In the genomic region with DNA sequence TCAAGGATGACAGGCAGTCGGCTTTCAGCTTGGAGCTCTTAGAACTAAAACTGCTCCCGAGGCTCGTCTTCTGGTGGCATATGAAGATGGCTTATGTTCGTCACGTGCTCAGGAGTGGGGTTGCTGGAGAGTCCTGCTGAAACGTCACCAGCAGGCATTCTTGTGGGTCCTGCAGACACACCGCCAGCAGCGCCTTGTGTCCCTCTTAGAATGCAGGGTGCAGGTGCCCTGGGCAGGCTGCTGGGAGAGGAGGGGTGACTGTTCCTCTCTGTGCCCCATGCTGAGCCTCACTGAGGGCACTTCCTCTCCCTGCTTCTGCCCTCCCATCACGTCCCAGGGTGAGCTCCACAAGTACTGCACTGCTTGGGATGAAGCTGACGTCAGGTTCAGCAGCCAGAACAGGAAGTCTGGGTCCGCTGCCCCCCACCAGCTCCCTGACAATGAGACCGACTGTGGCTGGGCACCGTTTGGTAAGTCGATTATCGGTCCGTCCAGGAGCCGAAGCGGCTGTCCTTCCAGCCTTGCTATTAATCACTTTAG, we compare ENCODE assay signal across 1 cellular context.
TF ChIP-seq lines count a peak whose summit lies in the region.

No MANE protein-coding gene starts in this region.

TF ChIP-seq in GM12878, 131 proteins besides CTCF, POLR2A, EP300 and RAD21 (continued from another document and continues in another):
- TF ChIP-seq EED (IDR thresholded peaks at IDR 0.05; ENCODE audit: low read depth) (no peak), TARDBP (IDR thresholded peaks at IDR 0.05; ENCODE audit: borderline replicate concordance) (no peak), POLR2AphosphoS2 (IDR thresholded peaks at IDR 0.05; ENCODE audit: low read depth, low read length) (no peak), YBX1 (IDR thresholded peaks at IDR 0.05) (no peak), CHD2 (IDR thresholded peaks at IDR 0.05; ENCODE audit: borderline replicate concordance, low read depth, low read length) (no peak), SPI1 (IDR thresholded peaks at IDR 0.05; ENCODE audit: borderline replicate concordance, insufficient read depth, low read depth, low read length) (peak; percentile 72; the same call in 1 of the 2 replicates), NR2C1 (IDR thresholded peaks at IDR 0.05) (no peak), HDAC2 (IDR thresholded peaks at IDR 0.05) (no peak), FOXK2 (IDR thresholded peaks at IDR 0.05) (no peak), ETV6 (conservative IDR thresholded peaks at IDR 0.05 in 1 of 2, IDR thresholded peaks at IDR 0.05 in 1 of 2; ENCODE audit: borderline replicate concordance in 1 of 2, low read depth in 1 of 2) (no peak; a peak in 1 of 4 replicates), RFX5 (IDR thresholded peaks at IDR 0.05; ENCODE audit: low read depth, low read length) (no peak), BMI1 (IDR thresholded peaks at IDR 0.05; ENCODE audit: borderline replicate concordance) (no peak), SREBF1 (IDR thresholded peaks at IDR 0.05; ENCODE audit: low read length) (no peak), NRF1 (conservative IDR thresholded peaks at IDR 0.05; ENCODE audit: low read depth, low read length) (no peak), GABPA (IDR thresholded peaks at IDR 0.05; ENCODE audit: low read depth) (no peak), SIX5 (IDR thresholded peaks at IDR 0.05; ENCODE audit: low read depth, low read length, severe bottlenecking) (no peak), BHLHE40 (IDR thresholded peaks at IDR 0.05; ENCODE audit: borderline replicate concordance in 1 of 2, low read depth in 2 of 2, low read length in 1 of 2) (peak; percentile 48 to 82), PML (IDR thresholded peaks at IDR 0.05; ENCODE audit: low read length) (no peak), MEF2B (IDR thresholded peaks at IDR 0.05; ENCODE audit: partially characterized antibody, poor library complexity, severe bottlenecking) (no peak), BCL11A (IDR thresholded peaks at IDR 0.05; ENCODE audit: low read depth, low read length) (no peak), RELA (IDR thresholded peaks at IDR 0.05; ENCODE audit: borderline replicate concordance, partially characterized antibody) (no peak), POU2F2 (IDR thresholded peaks at IDR 0.05; ENCODE audit: borderline replicate concordance, low read depth, low read length) (no peak), IKZF2 (IDR thresholded peaks at IDR 0.05) (no peak), BRCA1 (IDR thresholded peaks at IDR 0.05; ENCODE audit: low read depth, low read length) (no peak), ZNF622 (IDR thresholded peaks at IDR 0.05) (no peak), CHD4 (IDR thresholded peaks at IDR 0.05) (no peak), MXI1 (IDR thresholded peaks at IDR 0.05; ENCODE audit: low read depth, low read length) (peak; percentile 47; the same call in 1 of the 2 replicates), CHD1 (IDR thresholded peaks at IDR 0.05; ENCODE audit: low read depth, low read length) (no peak), POLR2AphosphoS5 (IDR thresholded peaks at IDR 0.05; ENCODE audit: low read length) (peak; percentile 31; the same call in 1 of the 2 replicates), CREB1 (IDR thresholded peaks at IDR 0.05; ENCODE audit: low read depth) (no peak), IRF4 (IDR thresholded peaks at IDR 0.05; ENCODE audit: low read depth, low read length) (0 out of 2 replicates have a peak, but pooled peaks have one; percentile 8), SMARCA5 (IDR thresholded peaks at IDR 0.05) (peak; percentile 44; the same call in 1 of the 2 replicates), ZSCAN29 (IDR thresholded peaks at IDR 0.05) (no peak), RB1 (IDR thresholded peaks at IDR 0.05; ENCODE audit: borderline replicate concordance) (no peak; the same call in 1 of the 2 replicates)
- TF ChIP-seq, protein P1, sequence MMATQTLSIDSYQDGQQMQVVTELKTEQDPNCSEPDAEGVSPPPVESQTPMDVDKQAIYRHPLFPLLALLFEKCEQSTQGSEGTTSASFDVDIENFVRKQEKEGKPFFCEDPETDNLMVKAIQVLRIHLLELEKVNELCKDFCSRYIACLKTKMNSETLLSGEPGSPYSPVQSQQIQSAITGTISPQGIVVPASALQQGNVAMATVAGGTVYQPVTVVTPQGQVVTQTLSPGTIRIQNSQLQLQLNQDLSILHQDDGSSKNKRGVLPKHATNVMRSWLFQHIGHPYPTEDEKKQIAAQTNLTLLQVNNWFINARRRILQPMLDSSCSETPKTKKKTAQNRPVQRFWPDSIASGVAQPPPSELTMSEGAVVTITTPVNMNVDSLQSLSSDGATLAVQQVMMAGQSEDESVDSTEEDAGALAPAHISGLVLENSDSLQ (IDR thresholded peaks at IDR 0.05) = no peak
- TF ChIP-seq, protein P2, sequence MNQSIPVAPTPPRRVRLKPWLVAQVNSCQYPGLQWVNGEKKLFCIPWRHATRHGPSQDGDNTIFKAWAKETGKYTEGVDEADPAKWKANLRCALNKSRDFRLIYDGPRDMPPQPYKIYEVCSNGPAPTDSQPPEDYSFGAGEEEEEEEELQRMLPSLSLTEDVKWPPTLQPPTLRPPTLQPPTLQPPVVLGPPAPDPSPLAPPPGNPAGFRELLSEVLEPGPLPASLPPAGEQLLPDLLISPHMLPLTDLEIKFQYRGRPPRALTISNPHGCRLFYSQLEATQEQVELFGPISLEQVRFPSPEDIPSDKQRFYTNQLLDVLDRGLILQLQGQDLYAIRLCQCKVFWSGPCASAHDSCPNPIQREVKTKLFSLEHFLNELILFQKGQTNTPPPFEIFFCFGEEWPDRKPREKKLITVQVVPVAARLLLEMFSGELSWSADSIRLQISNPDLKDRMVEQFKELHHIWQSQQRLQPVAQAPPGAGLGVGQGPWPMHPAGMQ (IDR thresholded peaks at IDR 0.05; ENCODE audit: borderline replicate concordance) = no peak
- TF ChIP-seq, protein P3, sequence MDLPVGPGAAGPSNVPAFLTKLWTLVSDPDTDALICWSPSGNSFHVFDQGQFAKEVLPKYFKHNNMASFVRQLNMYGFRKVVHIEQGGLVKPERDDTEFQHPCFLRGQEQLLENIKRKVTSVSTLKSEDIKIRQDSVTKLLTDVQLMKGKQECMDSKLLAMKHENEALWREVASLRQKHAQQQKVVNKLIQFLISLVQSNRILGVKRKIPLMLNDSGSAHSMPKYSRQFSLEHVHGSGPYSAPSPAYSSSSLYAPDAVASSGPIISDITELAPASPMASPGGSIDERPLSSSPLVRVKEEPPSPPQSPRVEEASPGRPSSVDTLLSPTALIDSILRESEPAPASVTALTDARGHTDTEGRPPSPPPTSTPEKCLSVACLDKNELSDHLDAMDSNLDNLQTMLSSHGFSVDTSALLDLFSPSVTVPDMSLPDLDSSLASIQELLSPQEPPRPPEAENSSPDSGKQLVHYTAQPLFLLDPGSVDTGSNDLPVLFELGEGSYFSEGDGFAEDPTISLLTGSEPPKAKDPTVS (IDR thresholded peaks at IDR 0.05; ENCODE audit: low read depth, low read length) = no peak
- TF ChIP-seq, protein P4, sequence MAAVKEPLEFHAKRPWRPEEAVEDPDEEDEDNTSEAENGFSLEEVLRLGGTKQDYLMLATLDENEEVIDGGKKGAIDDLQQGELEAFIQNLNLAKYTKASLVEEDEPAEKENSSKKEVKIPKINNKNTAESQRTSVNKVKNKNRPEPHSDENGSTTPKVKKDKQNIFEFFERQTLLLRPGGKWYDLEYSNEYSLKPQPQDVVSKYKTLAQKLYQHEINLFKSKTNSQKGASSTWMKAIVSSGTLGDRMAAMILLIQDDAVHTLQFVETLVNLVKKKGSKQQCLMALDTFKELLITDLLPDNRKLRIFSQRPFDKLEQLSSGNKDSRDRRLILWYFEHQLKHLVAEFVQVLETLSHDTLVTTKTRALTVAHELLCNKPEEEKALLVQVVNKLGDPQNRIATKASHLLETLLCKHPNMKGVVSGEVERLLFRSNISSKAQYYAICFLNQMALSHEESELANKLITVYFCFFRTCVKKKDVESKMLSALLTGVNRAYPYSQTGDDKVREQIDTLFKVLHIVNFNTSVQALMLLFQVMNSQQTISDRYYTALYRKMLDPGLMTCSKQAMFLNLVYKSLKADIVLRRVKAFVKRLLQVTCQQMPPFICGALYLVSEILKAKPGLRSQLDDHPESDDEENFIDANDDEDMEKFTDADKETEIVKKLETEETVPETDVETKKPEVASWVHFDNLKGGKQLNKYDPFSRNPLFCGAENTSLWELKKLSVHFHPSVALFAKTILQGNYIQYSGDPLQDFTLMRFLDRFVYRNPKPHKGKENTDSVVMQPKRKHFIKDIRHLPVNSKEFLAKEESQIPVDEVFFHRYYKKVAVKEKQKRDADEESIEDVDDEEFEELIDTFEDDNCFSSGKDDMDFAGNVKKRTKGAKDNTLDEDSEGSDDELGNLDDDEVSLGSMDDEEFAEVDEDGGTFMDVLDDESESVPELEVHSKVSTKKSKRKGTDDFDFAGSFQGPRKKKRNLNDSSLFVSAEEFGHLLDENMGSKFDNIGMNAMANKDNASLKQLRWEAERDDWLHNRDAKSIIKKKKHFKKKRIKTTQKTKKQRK (IDR thresholded peaks at IDR 0.05; ENCODE audit: low read depth, low read length) = no peak
- TF ChIP-seq, protein P5, sequence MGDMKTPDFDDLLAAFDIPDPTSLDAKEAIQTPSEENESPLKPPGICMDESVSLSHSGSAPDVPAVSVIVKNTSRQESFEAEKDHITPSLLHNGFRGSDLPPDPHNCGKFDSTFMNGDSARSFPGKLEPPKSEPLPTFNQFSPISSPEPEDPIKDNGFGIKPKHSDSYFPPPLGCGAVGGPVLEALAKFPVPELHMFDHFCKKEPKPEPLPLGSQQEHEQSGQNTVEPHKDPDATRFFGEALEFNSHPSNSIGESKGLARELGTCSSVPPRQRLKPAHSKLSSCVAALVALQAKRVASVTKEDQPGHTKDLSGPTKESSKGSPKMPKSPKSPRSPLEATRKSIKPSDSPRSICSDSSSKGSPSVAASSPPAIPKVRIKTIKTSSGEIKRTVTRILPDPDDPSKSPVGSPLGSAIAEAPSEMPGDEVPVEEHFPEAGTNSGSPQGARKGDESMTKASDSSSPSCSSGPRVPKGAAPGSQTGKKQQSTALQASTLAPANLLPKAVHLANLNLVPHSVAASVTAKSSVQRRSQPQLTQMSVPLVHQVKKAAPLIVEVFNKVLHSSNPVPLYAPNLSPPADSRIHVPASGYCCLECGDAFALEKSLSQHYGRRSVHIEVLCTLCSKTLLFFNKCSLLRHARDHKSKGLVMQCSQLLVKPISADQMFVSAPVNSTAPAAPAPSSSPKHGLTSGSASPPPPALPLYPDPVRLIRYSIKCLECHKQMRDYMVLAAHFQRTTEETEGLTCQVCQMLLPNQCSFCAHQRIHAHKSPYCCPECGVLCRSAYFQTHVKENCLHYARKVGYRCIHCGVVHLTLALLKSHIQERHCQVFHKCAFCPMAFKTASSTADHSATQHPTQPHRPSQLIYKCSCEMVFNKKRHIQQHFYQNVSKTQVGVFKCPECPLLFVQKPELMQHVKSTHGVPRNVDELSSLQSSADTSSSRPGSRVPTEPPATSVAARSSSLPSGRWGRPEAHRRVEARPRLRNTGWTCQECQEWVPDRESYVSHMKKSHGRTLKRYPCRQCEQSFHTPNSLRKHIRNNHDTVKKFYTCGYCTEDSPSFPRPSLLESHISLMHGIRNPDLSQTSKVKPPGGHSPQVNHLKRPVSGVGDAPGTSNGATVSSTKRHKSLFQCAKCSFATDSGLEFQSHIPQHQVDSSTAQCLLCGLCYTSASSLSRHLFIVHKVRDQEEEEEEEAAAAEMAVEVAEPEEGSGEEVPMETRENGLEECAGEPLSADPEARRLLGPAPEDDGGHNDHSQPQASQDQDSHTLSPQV (IDR thresholded peaks at IDR 0.05) = no peak; the same call in 1 of the 2 replicates
- TF ChIP-seq, protein P6, sequence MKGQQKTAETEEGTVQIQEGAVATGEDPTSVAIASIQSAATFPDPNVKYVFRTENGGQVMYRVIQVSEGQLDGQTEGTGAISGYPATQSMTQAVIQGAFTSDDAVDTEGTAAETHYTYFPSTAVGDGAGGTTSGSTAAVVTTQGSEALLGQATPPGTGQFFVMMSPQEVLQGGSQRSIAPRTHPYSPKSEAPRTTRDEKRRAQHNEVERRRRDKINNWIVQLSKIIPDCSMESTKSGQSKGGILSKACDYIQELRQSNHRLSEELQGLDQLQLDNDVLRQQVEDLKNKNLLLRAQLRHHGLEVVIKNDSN (IDR thresholded peaks at IDR 0.05; ENCODE audit: borderline replicate concordance, extremely low read length, insufficient read depth, low read depth, low read length) = peak; percentile 58
- TF ChIP-seq, protein P7, sequence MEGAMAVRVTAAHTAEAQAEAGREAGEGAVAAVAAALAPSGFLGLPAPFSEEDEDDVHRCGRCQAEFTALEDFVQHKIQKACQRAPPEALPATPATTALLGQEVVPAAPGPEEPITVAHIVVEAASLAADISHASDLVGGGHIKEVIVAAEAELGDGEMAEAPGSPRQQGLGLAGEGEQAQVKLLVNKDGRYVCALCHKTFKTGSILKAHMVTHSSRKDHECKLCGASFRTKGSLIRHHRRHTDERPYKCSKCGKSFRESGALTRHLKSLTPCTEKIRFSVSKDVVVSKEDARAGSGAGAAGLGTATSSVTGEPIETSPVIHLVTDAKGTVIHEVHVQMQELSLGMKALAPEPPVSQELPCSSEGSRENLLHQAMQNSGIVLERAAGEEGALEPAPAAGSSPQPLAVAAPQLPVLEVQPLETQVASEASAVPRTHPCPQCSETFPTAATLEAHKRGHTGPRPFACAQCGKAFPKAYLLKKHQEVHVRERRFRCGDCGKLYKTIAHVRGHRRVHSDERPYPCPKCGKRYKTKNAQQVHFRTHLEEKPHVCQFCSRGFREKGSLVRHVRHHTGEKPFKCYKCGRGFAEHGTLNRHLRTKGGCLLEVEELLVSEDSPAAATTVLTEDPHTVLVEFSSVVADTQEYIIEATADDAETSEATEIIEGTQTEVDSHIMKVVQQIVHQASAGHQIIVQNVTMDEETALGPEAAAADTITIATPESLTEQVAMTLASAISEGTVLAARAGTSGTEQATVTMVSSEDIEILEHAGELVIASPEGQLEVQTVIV (IDR thresholded peaks at IDR 0.05; ENCODE audit: borderline replicate concordance, partially characterized antibody) = no peak
- TF ChIP-seq, protein P8, sequence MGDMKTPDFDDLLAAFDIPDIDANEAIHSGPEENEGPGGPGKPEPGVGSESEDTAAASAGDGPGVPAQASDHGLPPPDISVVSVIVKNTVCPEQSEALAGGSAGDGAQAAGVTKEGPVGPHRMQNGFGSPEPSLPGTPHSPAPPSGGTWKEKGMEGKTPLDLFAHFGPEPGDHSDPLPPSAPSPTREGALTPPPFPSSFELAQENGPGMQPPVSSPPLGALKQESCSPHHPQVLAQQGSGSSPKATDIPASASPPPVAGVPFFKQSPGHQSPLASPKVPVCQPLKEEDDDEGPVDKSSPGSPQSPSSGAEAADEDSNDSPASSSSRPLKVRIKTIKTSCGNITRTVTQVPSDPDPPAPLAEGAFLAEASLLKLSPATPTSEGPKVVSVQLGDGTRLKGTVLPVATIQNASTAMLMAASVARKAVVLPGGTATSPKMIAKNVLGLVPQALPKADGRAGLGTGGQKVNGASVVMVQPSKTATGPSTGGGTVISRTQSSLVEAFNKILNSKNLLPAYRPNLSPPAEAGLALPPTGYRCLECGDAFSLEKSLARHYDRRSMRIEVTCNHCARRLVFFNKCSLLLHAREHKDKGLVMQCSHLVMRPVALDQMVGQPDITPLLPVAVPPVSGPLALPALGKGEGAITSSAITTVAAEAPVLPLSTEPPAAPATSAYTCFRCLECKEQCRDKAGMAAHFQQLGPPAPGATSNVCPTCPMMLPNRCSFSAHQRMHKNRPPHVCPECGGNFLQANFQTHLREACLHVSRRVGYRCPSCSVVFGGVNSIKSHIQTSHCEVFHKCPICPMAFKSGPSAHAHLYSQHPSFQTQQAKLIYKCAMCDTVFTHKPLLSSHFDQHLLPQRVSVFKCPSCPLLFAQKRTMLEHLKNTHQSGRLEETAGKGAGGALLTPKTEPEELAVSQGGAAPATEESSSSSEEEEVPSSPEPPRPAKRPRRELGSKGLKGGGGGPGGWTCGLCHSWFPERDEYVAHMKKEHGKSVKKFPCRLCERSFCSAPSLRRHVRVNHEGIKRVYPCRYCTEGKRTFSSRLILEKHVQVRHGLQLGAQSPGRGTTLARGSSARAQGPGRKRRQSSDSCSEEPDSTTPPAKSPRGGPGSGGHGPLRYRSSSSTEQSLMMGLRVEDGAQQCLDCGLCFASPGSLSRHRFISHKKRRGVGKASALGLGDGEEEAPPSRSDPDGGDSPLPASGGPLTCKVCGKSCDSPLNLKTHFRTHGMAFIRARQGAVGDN (IDR thresholded peaks at IDR 0.05) = no peak
